In the genomic region with DNA sequence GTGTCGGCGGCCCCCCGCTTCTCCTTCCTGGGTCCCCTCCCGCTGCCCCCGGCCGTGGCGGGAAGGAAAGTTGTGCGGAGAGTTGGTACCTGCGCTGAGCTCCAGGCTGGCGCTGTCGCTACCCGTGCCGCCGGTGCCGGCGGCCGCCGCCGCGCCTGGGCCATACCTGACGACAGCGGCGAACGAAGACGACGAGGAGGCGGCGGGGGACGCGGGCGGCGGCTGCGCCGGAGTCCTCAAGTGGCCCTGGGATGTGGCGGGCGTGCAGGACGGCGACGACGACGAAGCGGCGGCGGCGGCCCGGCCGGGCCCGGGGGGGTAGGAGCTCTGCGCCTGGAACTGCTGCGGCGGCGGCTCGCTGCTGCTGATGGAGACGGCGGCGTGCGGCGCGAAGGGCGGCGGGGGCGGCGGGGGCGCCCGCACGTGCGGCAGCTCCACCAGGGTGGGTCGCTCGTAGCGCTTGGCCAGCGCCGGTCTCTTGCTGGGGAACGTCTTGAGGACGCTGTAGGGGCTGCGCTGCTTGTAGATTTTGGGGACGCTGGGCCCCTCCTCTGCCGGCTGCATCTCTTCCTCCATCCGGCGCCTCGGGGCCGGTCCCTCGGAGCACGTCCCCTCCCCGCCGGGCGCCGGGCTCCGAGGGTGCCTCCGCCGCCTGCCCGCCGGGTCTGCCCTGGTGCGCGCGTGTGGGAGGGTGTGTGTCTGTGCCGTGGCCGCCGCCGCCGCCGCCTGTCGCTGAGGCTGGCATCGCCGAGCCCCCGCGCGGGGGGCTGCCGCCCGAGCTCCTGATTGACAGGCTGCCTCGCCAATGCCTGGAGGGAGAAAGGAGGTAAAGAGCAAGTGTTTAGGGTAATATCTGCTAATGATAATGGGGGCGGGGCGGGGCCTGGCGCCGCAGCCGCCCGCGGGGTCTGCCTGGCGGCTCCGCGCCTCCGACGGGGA, we compare ENCODE assay signal across 8 cellular contexts. TPM values are rescaled to one million over a fixed set of nuclear protein-coding genes. Genes with fewer than 3 reads are reported as not detected.
DNase-seq lines count a peak whose midpoint lies in the region; ATAC-seq and TF ChIP-seq lines count a peak whose summit lies in the region.

No MANE protein-coding gene starts in this region.

- peak; percentile 44 for DNase-seq in GF-D8 (lab: John Stamatoyannopoulos, UW)
- peak; percentile 96 for DNase-seq in GM20000 (ENCODE audit: low spot score)
- peak; percentile 59 for DNase-seq in T1000 (lab: John Stamatoyannopoulos, UW)
- DNase-seq in progenitor cell of endocrine pancreas (ENCODE audit: low spot score, unreplicated experiment): peak; percentile 31
- no peak for DNase-seq in occipital lobe (lab: John Stamatoyannopoulos, UW)
- no peak for DNase-seq in MV-4-11 (lab: John Stamatoyannopoulos, UW)

- peak overlapping the region; percentile 77 for H3K4me3 Mint-ChIP-seq in progenitor cell of endocrine pancreas (ENCODE audit: low read depth)

- H3K27me3 Mint-ChIP-seq in progenitor cell of endocrine pancreas: peaks cover 58% of the 10 kb centered on the region

- peaks cover 2% of the 10 kb centered on the region for H3K4me1 Mint-ChIP-seq in progenitor cell of endocrine pancreas (ENCODE audit: low read depth)

- no peaks in the 10 kb centered on the region for H3K9me3 Mint-ChIP-seq in progenitor cell of endocrine pancreas (ENCODE audit: low read depth)

- H3K36me3 Mint-ChIP-seq in progenitor cell of endocrine pancreas (ENCODE audit: insufficient read depth): no peaks in the 10 kb centered on the region

- H3K27ac Mint-ChIP-seq in progenitor cell of endocrine pancreas: no peak overlapping the region

- TF ChIP-seq CTCF in GM20000 (IDR thresholded peaks at IDR 0.05; ENCODE audit: extremely low read depth, missing control alignments) (no peak), progenitor cell of endocrine pancreas (IDR thresholded peaks at IDR 0.05; ENCODE audit: unreplicated experiment) (no peak)

- ATAC-seq in HG03571 (IDR thresholded peaks at IDR 0.05; ENCODE audit: unreplicated experiment) (peak; percentile 53), esophagus mucosa (peak; percentile 56)

RNA-seq across cellular contexts. Expression of a gene that starts 0.6 kb away (rescaled TPM):
- total RNA-seq in esophagus mucosa (0.08 TPM), progenitor cell of endocrine pancreas (0.55 and 0.78 TPM in 2 replicates), occipital lobe (11.5 TPM)

Comparison
In these comparisons a context has a peak if more than half of its experiments do, and no peak if none do; other contexts are left out.
1. DNase-seq: peak in GF-D8 (single experiment), GM20000 (single experiment), T1000 (single experiment) and progenitor cell of endocrine pancreas (single experiment); none in occipital lobe (single experiment) and MV-4-11 (single experiment).